In genomic region chr6:31547727-31548422, GRCh38 we compare ENCODE assay signal across 8 cellular contexts. TPM values are rescaled to one million over a fixed set of nuclear protein-coding genes. Genes with fewer than 3 reads are reported as not detected.
A peak's percentile ranks its signal among the peaks of the same experiment; 100 is the strongest.
DNase-seq lines count a peak whose midpoint lies in the region; ATAC-seq, FAIRE-seq and TF ChIP-seq lines count a peak whose summit lies in the region.

No MANE protein-coding gene starts in this region.

- peaks cover 20 to 36% (median 29%) of the 10 kb centered on the region in 3 donors for H3K4me1 ChIP-seq in skeletal muscle tissue (ENCODE audit: control insufficient read depth in 3 of 3, insufficient read depth in 3 of 3, low read length in 3 of 3)

- peak overlapping the region; percentile 69 to 83 (median 77) for H3K9ac ChIP-seq in skeletal muscle tissue (ENCODE audit: low read depth in 1 of 3, low read length in 3 of 3)

- POLR2A ChIA-PET in WTC11 (lab: Charles Lee) = interaction anchor here (0.6 to 2.0 kb wide), 5 partner anchors 19 to 117 kb away, joined by 4 to 13 read pairs (median 6); partner anchors contain the start of genes GPANK1, MCCD1 and MICB

- no peaks in the 10 kb centered on the region for H3K9me3 Mint-ChIP-seq in WTC11

- no peaks in the 10 kb centered on the region for H3K9me3 ChIP-seq in skeletal muscle tissue (ENCODE audit: control insufficient read depth in 3 of 3, low read length in 3 of 3)

- FAIRE-seq in RCC 7860 (lab: Jason Lieb, UNC) = no peak

- ATAC-seq in WTC11 (no peak), left cardiac atrium (no peak)

- CTCF ChIA-PET in WTC11 (lab: Charles Lee) = interaction anchor here (0.6 to 7.2 kb wide), 15 partner anchors 27 to 404 kb away, joined by 3 to 319 read pairs (median 5); partner anchors contain the start of genes AIF1, C6orf47, LTB and NCR3

- peak overlapping the region; percentile 82 for H3K4me3 Mint-ChIP-seq in WTC11

- H3K27me3 ChIP-seq in skeletal muscle tissue (ENCODE audit: control insufficient read depth in 3 of 3, insufficient read depth in 3 of 3, low read length in 3 of 3) = no peaks in the 10 kb centered on the region

- H3K36me3 Mint-ChIP-seq in WTC11 = peaks cover 19% of the 10 kb centered on the region

- no peak for TF ChIP-seq CTCF in HFF-Myc (IDR thresholded peaks at IDR 0.05; ENCODE audit: low read depth, low read length, missing control alignments)
- no peak for TF ChIP-seq CTCF in WTC11 (IDR thresholded peaks at IDR 0.05)

- intact Hi-C loops in left cardiac atrium (cut with DNase I) = loop anchor here in 1 of 2 donors (5.0 kb wide), 1 partner anchor 34 kb away; the partner anchor contains the start of gene LTB

- H3K27ac ChIP-seq in skeletal muscle tissue (ENCODE audit: low read depth, low read length) = peak overlapping the region; percentile 87

- H3K4me3 ChIP-seq in HFF-Myc (replicated peaks; ENCODE audit: low read depth, low read length) = peak overlapping the region; percentile 43
- H3K4me3 ChIP-seq in skeletal muscle tissue (ENCODE audit: low read length in 3 of 3) = peak overlapping the region; percentile 58 to 82 (median 72)

- DNase-seq in HFF-Myc (ENCODE audit: extremely low read depth, low read depth) = no peak
- no peak for DNase-seq in WTC11 (ENCODE audit: low spot score)
- peak; percentile 45 for DNase-seq in left cardiac atrium
- DNase-seq in DMS153 treated with DMSO at 0.1 percent for 48 hours (lab: John Stamatoyannopoulos, UW; ENCODE audit: unreplicated experiment) = no peak
- DNase-seq in COLO829 (ENCODE audit: low spot score) = no peak
- DNase-seq in RCC 7860 (ENCODE audit: low spot score) = no peak
- DNase-seq in NCI-H510A treated with DMSO at 0.1 percent for 48 hours (lab: John Stamatoyannopoulos, UW) = no peak

- H3K27ac Mint-ChIP-seq in WTC11 = peak overlapping the region; percentile 98

- peaks cover 3 to 22% (median 21%) of the 10 kb centered on the region in 3 donors for H3K36me3 ChIP-seq in skeletal muscle tissue (ENCODE audit: control insufficient read depth in 3 of 3, insufficient read depth in 3 of 3, low read length in 3 of 3)

- no peaks in the 10 kb centered on the region for H3K27me3 Mint-ChIP-seq in WTC11 (ENCODE audit: low read depth)

- peaks cover 22% of the 10 kb centered on the region for H3K4me1 Mint-ChIP-seq in WTC11

TF ChIP-seq in WTC11, 78 proteins besides CTCF, POLR2A, EP300 and RAD21:
- TF ChIP-seq CDX4 (CRISPR knock-in tag; IDR thresholded peaks at IDR 0.05; ENCODE audit: borderline replicate concordance) (no peak), ATF1 (CRISPR knock-in tag; IDR thresholded peaks at IDR 0.05) (0 out of 2 replicates have a peak, but pooled peaks have one; percentile 57), HMGXB4 (CRISPR knock-in tag; IDR thresholded peaks at IDR 0.05) (0 out of 2 replicates have a peak, but pooled peaks have one; percentile 25), ZNF317 (CRISPR knock-in tag; IDR thresholded peaks at IDR 0.05; ENCODE audit: borderline replicate concordance, low read depth) (0 out of 2 replicates have a peak, but pooled peaks have one; percentile 25), RELA (CRISPR knock-in tag; IDR thresholded peaks at IDR 0.05; ENCODE audit: borderline replicate concordance) (no peak)

RNA-seq across cellular contexts. Expression of gene NFKBIL1, which starts 0.5 kb away (rescaled TPM):
- 14.9 to 19.5 TPM (median 17.1 TPM) in 3 replicates for total RNA-seq in WTC11 (2021)
- total RNA-seq in left cardiac atrium = 10 to 100 TPM; 12.9 to 14.8 TPM
- total RNA-seq in skeletal muscle tissue = 20.4 TPM

RNA-seq across cellular contexts. Expression of gene ATP6V1G2, which starts 1.5 kb away (rescaled TPM):
- total RNA-seq in WTC11 (2021) (2.7 to 4.1 TPM (median 4.0 TPM) in 3 replicates), left cardiac atrium (1 to 10 TPM; 1.9 to 2.7 TPM), skeletal muscle tissue (1.0 TPM)

RNA-seq across cellular contexts. Expression of gene DDX39B, which starts 6.1 kb away (rescaled TPM):
- total RNA-seq in WTC11 (2021) = 704 to 738 TPM (median 712 TPM) in 3 replicates
- 100 to 1,000 TPM; 188 to 224 TPM for total RNA-seq in left cardiac atrium
- total RNA-seq in skeletal muscle tissue = 436 TPM

RNA-seq across cellular contexts. Expression of gene MCCD1, which starts 19.1 kb away (rescaled TPM):
- total RNA-seq in WTC11 (2021) (not detected in 3 replicates), left cardiac atrium (not detected), skeletal muscle tissue (not detected)

RNA-seq across cellular contexts. Expression of gene LTA, which starts 24.2 kb away (rescaled TPM):
- total RNA-seq in WTC11 (2021) (0.46 to 1.2 TPM (median 0.87 TPM) in 3 replicates), left cardiac atrium (not detected), skeletal muscle tissue (not detected)
